ENCODE assay signal across 21 cellular contexts in genomic region chr15:52498700-52499099, GRCh38.
"Had no signal": no experiment of that assay in that cellular context is flagged by ENCODE, and none has a peak within 500 bp of the region (broad histone marks: within the 10 kb centered on the region; RNA-seq: fewer than 3 reads in every experiment).

No MANE protein-coding gene starts in this region.

- ATAC-seq: activated naive CD4-positive, alpha-beta T cell treated with anti-CD3 and anti-CD28 coated beads, Interleukin-2, amount 50 U/mL, for 72 hours; activated T-cell treated with anti-CD3 and anti-CD28 coated beads, Interleukin-2, amount 50 U/mL, for 72 hours; body of pancreas; lower lobe of right lung had no signal

- H3K4me2 ChIP-seq: hepatocyte had no signal

- H3K27ac Mint-ChIP-seq: activated naive CD4-positive, alpha-beta T cell treated with anti-CD3 and anti-CD28 coated beads, Interleukin-2, amount 50 U/mL, for 72 hours; activated T-cell treated with anti-CD3 and anti-CD28 coated beads, Interleukin-2, amount 50 U/mL, for 72 hours; mesothelial cell of epicardium; nephron had no signal

- H3K4me3 Mint-ChIP-seq: activated T-cell treated with anti-CD3 and anti-CD28 coated beads, Interleukin-2, amount 50 U/mL, for 72 hours; mesothelial cell of epicardium; nephron had no signal

- DNase-seq: activated CD4-positive, alpha-beta T cell treated with anti-CD3 and anti-CD28 coated beads for 1 hour; activated CD4-positive, alpha-beta T cell treated with anti-CD3 and anti-CD28 coated beads, Interleukin-2, amount 50 U/mL, for 4 hours; activated effector memory CD4-positive, alpha-beta T cell treated with anti-CD3 and anti-CD28 coated beads, Interleukin-2, amount 50 U/mL, for 16 hours; activated T-cell treated with anti-CD3 and anti-CD28 coated beads, Interleukin-2, amount 50 U/mL, for 72 hours; adrenal gland; body of pancreas; central memory CD4-positive, alpha-beta T cell; effector CD8-positive, alpha-beta T cell; esophagus squamous epithelium; islet precursor cell; lower lobe of right lung; nucleus accumbens; retina; stimulated activated CD4-positive, alpha-beta T cell treated with anti-CD3 and anti-CD28 coated beads, Interleukin-2, amount 100 ng/mL, for 24 hours; stimulated activated naive CD4-positive, alpha-beta T cell treated with Interleukin-2 at 50 U/mL for 16 hours; T1000; tibial artery had no signal

- H3K36me3 Mint-ChIP-seq: activated naive CD4-positive, alpha-beta T cell treated with anti-CD3 and anti-CD28 coated beads, Interleukin-2, amount 50 U/mL, for 72 hours; mesothelial cell of epicardium had no signal

- H3K79me2 ChIP-seq: hepatocyte had no signal

- H3K9me3 Mint-ChIP-seq: activated naive CD4-positive, alpha-beta T cell treated with anti-CD3 and anti-CD28 coated beads, Interleukin-2, amount 50 U/mL, for 72 hours; activated T-cell treated with anti-CD3 and anti-CD28 coated beads, Interleukin-2, amount 50 U/mL, for 72 hours; mesothelial cell of epicardium; nephron had no signal

- H3K4me1 Mint-ChIP-seq: nephron had no signal

- H3K27ac ChIP-seq: adrenal gland, body of pancreas, esophagus squamous epithelium, hepatocyte, lower lobe of right lung, tibial artery had no signal

- H3K36me3 ChIP-seq: adrenal gland, esophagus squamous epithelium, lower lobe of right lung had no signal

- H3K4me3 ChIP-seq: adrenal gland, body of pancreas, esophagus squamous epithelium, hepatocyte, lower lobe of right lung, tibial artery had no signal

- H3K4me1 ChIP-seq: adrenal gland, body of pancreas, lower lobe of right lung, tibial artery had no signal

- H3K9me3 ChIP-seq: adrenal gland, body of pancreas, esophagus squamous epithelium, lower lobe of right lung, tibial artery had no signal

- H2AFZ ChIP-seq: hepatocyte had no signal

- H3K27me3 ChIP-seq: adrenal gland, body of pancreas, esophagus squamous epithelium, hepatocyte, tibial artery had no signal
